9 cellular contexts compared by ENCODE assay signal in the genomic region with DNA sequence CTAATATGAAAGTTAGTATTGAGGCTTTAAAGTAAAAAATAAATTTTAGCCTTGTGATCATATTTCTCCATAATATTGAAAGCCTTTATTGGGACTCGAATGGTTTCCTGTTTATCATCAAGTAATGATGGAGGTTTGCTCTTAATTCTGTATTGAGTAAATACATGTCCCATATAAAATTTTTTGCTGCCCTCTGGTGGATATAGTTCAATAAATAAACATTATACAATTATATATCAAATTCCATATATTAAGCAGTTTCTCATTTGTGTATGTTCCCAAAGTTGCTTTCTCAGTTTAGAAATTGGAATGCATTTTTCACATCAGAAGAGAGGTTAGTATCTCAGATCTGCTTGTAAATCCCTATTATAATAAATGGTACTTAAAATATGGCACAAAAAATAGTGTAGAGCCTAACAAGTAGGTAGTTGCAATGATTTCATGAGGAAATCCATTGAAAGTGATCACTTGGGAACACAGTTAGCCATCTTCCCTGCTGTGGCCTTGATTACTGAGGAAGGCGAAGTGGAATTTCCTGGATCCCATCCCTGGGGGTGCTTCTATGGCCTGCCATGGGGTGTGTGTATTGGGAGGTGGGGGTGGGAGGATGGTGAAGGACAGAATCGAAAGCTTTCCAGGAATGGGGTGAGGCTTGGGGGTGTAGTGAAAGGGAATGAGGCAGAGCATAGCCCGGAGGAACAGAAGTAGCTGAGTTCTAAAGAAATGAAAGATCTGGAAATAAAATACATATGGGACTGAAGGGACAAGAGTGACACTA.
DNase-seq lines count a peak whose midpoint lies in the region; ATAC-seq, FAIRE-seq and TF ChIP-seq lines count a peak whose summit lies in the region.
"Had no signal": no experiment of that assay in that cellular context is flagged by ENCODE, and none has a peak within 500 bp of the region (broad histone marks: within the 10 kb centered on the region; RNA-seq: fewer than 3 reads in every experiment).

No MANE protein-coding gene starts in this region.

- H2AK5ac ChIP-seq in mesenchymal stem cell (ENCODE audit: low read length, severe bottlenecking) = peak overlapping the region; percentile 59

- H2BK120ac ChIP-seq in mesenchymal stem cell (ENCODE audit: low read depth, low read length) = peak overlapping the region; percentile 19

- H3K4me1 ChIP-seq in heart left ventricle (peaks cover 0 to 19% (median 13%) of the 10 kb centered on the region in 12 donors), mesenchymal stem cell (ENCODE audit: control insufficient read depth, insufficient read depth, low read depth, low read length) (no peaks in the 10 kb centered on the region)

- H2BK5ac ChIP-seq in mesenchymal stem cell (ENCODE audit: low read depth, low read length, poor library complexity, severe bottlenecking) = no peak overlapping the region

- no peaks in the 10 kb centered on the region for H3K36me3 ChIP-seq in heart left ventricle
- H3K36me3 ChIP-seq in bronchial epithelial cell (ENCODE audit: control insufficient read depth, insufficient read depth, low read length) = no peaks in the 10 kb centered on the region
- H3K36me3 ChIP-seq in mesenchymal stem cell (ENCODE audit: control insufficient read depth in 1 of 2, insufficient read depth in 2 of 2, low read depth in 1 of 2, low read length in 2 of 2) = no peaks in the 10 kb centered on the region

- peak overlapping the region; percentile 50 for H4K91ac ChIP-seq in mesenchymal stem cell (ENCODE audit: low read length)

- H3K9me3 ChIP-seq in heart left ventricle (peaks cover 0 to 13% (median 0%) of the 10 kb centered on the region in 12 donors), mesenchymal stem cell (ENCODE audit: control insufficient read depth, low read length) (no peaks in the 10 kb centered on the region)

- peak overlapping the region; percentile 69 for H4K8ac ChIP-seq in mesenchymal stem cell (ENCODE audit: low read length)

- no peaks in the 10 kb centered on the region for H3K27me3 ChIP-seq in heart left ventricle
- H3K27me3 ChIP-seq in bronchial epithelial cell (ENCODE audit: control insufficient read depth, insufficient read depth, low read length) = no peaks in the 10 kb centered on the region
- H3K27me3 ChIP-seq in mesenchymal stem cell (ENCODE audit: control insufficient read depth in 1 of 2, insufficient read depth in 1 of 2, low read length in 2 of 2) = no peaks in the 10 kb centered on the region

- peak overlapping the region in 1 of 2 experiments; percentile 77 for H2BK12ac ChIP-seq in mesenchymal stem cell (ENCODE audit: low read length in 2 of 2)

- H3K4me3 ChIP-seq in heart left ventricle (no peak overlapping the region), bronchial epithelial cell (ENCODE audit: low read depth, low read length) (no peak overlapping the region), mesenchymal stem cell (ENCODE audit: insufficient read depth in 1 of 2, low read depth in 1 of 2, low read length in 2 of 2) (no peak overlapping the region)

- no peak overlapping the region for H3K4me2 ChIP-seq in mesenchymal stem cell (ENCODE audit: low read length, poor library complexity, severe bottlenecking)

- H3K27ac ChIP-seq in heart left ventricle (no peak overlapping the region), mesenchymal stem cell (ENCODE audit: low read length, poor library complexity, severe bottlenecking) (no peak overlapping the region)

- H3K14ac ChIP-seq in mesenchymal stem cell (ENCODE audit: low read length in 2 of 2) = no peak overlapping the region

- ATAC-seq in heart left ventricle (no peak), GM19023 (IDR thresholded peaks at IDR 0.05; ENCODE audit: unreplicated experiment) (no peak)

- 55 to 59% (median 57%) methylated on average over 4 of the region's 4 CpGs for WGBS in heart left ventricle, 4 donors
- 90% methylated on average over 3 of the region's 4 CpGs for WGBS in mesenchymal stem cell

- no peak for FAIRE-seq in bronchial epithelial cell (lab: Jason Lieb, UNC)
- FAIRE-seq: TTC549 had no signal

- H2BK15ac ChIP-seq in mesenchymal stem cell (ENCODE audit: low read depth, poor library complexity, severe bottlenecking) = no peak overlapping the region

- H3K18ac ChIP-seq in mesenchymal stem cell (ENCODE audit: low read depth in 1 of 2, low read length in 2 of 2) = no peak overlapping the region

- peak in 10 of 12 donors; percentile 21 to 55 (median 42) for TF ChIP-seq CTCF in heart left ventricle (IDR thresholded peaks at IDR 0.05)
- no peak for TF ChIP-seq CTCF in bronchial epithelial cell (IDR thresholded peaks at IDR 0.05; ENCODE audit: insufficient read depth, low read length, severe bottlenecking)

- H3K23ac ChIP-seq in mesenchymal stem cell (ENCODE audit: low read length in 2 of 2) = no peak overlapping the region

- TF ChIP-seq POLR2A in heart left ventricle (IDR thresholded peaks at IDR 0.05) = no peak

- DNase-seq in heart left ventricle (no peak), cardiac septum (ENCODE audit: low spot score) (no peak), NCI-H446 (lab: John Stamatoyannopoulos, UW) (peak; percentile 26 to 73), bronchial epithelial cell (ENCODE audit: low read depth) (peak; percentile 61), mesenchymal stem cell (peak; percentile 50), AG08396 (ENCODE audit: low spot score) (no peak)
- DNase-seq in stimulated activated CD4-positive, alpha-beta T cell treated with anti-CD3 and anti-CD28 coated beads, Interleukin-2, amount 100 ng/mL, for 48 hours = no peak

- H3K9ac ChIP-seq in mesenchymal stem cell (ENCODE audit: low read length) = peak overlapping the region; percentile 19

- intact Hi-C loops in heart left ventricle (cut with DNase I) = loop anchor here in 9 of 10 donors (1.0 to 10.0 kb wide), 7 partner anchors 82 to 291 kb away; a partner anchor contains a TSS
- intact Hi-C loops in cardiac septum (cut with DNase I) = loop anchor here (2.0 kb wide), 1 partner anchor 224 kb away; no protein-coding TSS in a partner anchor

- no peaks in the 10 kb centered on the region for H3K79me1 ChIP-seq in mesenchymal stem cell (replicated peaks; ENCODE audit: low read length, poor library complexity, severe bottlenecking)

- H3K4ac ChIP-seq in mesenchymal stem cell (ENCODE audit: low read depth in 1 of 2, low read length in 2 of 2) = no peak overlapping the region

- H2AFZ ChIP-seq in mesenchymal stem cell (ENCODE audit: low read depth, low read length) = peak overlapping the region; percentile 10

Comparison
In these comparisons a context has a peak if more than half of its experiments do, and no peak if none do; other contexts are left out.
1. DNase-seq: peak in NCI-H446 (2 of 2), bronchial epithelial cell (single experiment) and mesenchymal stem cell (single experiment); none in heart left ventricle (0 of 5), cardiac septum (single experiment), stimulated activated CD4-positive, alpha-beta T cell treated with anti-CD3 and anti-CD28 coated beads, Interleukin-2, amount 100 ng/mL, for 48 hours (0 of 2) and AG08396 (single experiment).